ENCODE assay signal across 13 cellular contexts in the genomic region with DNA sequence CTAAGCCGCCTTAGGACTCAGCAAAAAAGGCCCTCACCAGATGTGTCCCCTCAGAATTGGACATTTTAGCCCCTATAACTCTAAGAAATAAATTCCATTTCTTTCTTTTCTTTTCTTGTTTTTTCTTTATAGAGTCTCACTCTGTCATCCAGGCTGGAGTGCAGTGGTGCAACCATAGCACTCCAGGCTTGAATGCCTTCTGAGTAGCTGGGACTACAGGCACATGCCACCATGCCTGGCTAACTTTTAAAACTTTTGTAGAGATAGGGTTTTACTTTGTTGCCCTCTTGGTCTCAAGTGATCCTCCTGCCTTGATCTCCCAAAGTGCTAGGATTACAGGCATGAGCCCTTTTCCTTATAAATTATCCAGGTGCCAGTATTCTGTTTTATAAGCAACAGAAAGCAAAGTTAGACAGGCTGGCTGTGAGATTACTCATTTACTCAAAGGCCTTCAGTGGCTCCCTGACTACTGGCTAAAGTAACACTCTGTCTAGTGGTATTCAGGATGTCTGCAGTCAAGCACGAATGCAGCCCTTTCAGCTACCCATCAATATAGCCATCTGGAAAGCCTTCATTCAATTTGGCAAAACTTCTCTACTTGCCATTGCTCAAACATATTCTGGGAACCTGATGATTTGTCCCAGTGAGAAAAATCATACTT.
DNase-seq lines count a peak whose midpoint lies in the region; ATAC-seq and TF ChIP-seq lines count a peak whose summit lies in the region.
"Had no signal": no experiment of that assay in that cellular context is flagged by ENCODE, and none has a peak within 500 bp of the region (broad histone marks: within the 10 kb centered on the region; RNA-seq: fewer than 3 reads in every experiment).

No MANE protein-coding gene starts in this region.

- peak overlapping the region; percentile 96 for H3K27ac Mint-ChIP-seq in CD4-positive, alpha-beta T cell
- H3K27ac Mint-ChIP-seq: type B pancreatic cell had no signal

- H3K4me3 Mint-ChIP-seq in CD4-positive, alpha-beta T cell = no peak overlapping the region
- H3K4me3 Mint-ChIP-seq: type B pancreatic cell had no signal

- H3K4me3 ChIP-seq in PC-9 = no peak overlapping the region
- H3K4me3 ChIP-seq: hepatocyte had no signal

- H3K4me2 ChIP-seq in PC-9 = no peak overlapping the region
- H3K4me2 ChIP-seq: hepatocyte had no signal

- no peaks in the 10 kb centered on the region for H3F3A ChIP-seq in PC-9 (ENCODE audit: insufficient read depth, low read depth)

- no peaks in the 10 kb centered on the region for H3K79me2 ChIP-seq in PC-9 (ENCODE audit: low read depth)
- H3K79me2 ChIP-seq: hepatocyte had no signal

- no peaks in the 10 kb centered on the region for H3K36me3 ChIP-seq in PC-9 (ENCODE audit: low read depth)

- H2AFZ ChIP-seq in PC-9 = no peak overlapping the region
- H2AFZ ChIP-seq: hepatocyte had no signal

- CTCF ChIA-PET in CD4-positive, alpha-beta T cell (lab: Charles Lee) = interaction anchor here (1.1 to 3.0 kb wide), 3 partner anchors 8 to 166 kb away, joined by 3 to 14 read pairs (median 11); no protein-coding TSS in a partner anchor
- CTCF ChIA-PET in PC-9 (lab: Charles Lee) = no interaction called here

- H3K27me3 ChIP-seq in CD4-positive, alpha-beta T cell (ENCODE audit: control insufficient read depth, insufficient read depth, low read length) = no peaks in the 10 kb centered on the region
- H3K27me3 ChIP-seq in PC-9 (ENCODE audit: insufficient read depth, low read depth) = no peaks in the 10 kb centered on the region
- H3K27me3 ChIP-seq: hepatocyte had no signal

- no peak for DNase-seq in CD4-positive, alpha-beta T cell
- peak; percentile 17 for DNase-seq in astrocyte of the hippocampus (ENCODE audit: low read depth, low spot score)
- DNase-seq in PC-9 = no peak
- no peak for DNase-seq in NCI-H1930 (lab: John Stamatoyannopoulos, UW)
- DNase-seq in medulla oblongata (ENCODE audit: extremely low spot score) = no peak
- no peak for DNase-seq in stimulated activated CD4-positive, alpha-beta T cell treated with anti-CD3 and anti-CD28 coated beads, Interleukin-2, amount 100 ng/mL, for 24 hours
- DNase-seq: NCI-H1105, retina had no signal

- intact Hi-C loops in CD4-positive, alpha-beta T cell (cut with DNase I, micrococcal nuclease) = loop anchor here (2.0 to 5.0 kb wide), 4 partner anchors 15 to 451 kb away; no protein-coding TSS in a partner anchor
- intact Hi-C loops in PC-9 (cut with micrococcal nuclease; ENCODE audit: unreplicated experiment) = no loop called here

- no peaks in the 10 kb centered on the region for H3K4me1 ChIP-seq in PC-9 (replicated peaks; ENCODE audit: insufficient read depth)

- H3K27ac ChIP-seq in CD4-positive, alpha-beta T cell (ENCODE audit: low read depth, low read length) = peak overlapping the region; percentile 79
- H3K27ac ChIP-seq in PC-9 = no peak overlapping the region
- H3K27ac ChIP-seq: hepatocyte had no signal

- no peak for ATAC-seq in CD4-positive, alpha-beta T cell (ENCODE audit: poor library complexity)
- ATAC-seq in GM19351 (IDR thresholded peaks at IDR 0.05; ENCODE audit: unreplicated experiment) = peak; percentile 17
- ATAC-seq in HG03175 (IDR thresholded peaks at IDR 0.05; ENCODE audit: unreplicated experiment) = peak; percentile 37
- ATAC-seq: HCT116 had no signal

- peaks cover 79% of the 10 kb centered on the region for H3K4me1 Mint-ChIP-seq in CD4-positive, alpha-beta T cell (ENCODE audit: low read depth)

- H3K27me3 Mint-ChIP-seq in CD4-positive, alpha-beta T cell = no peaks in the 10 kb centered on the region
- H3K27me3 Mint-ChIP-seq: type B pancreatic cell had no signal

- POLR2A ChIA-PET in CD4-positive, alpha-beta T cell (lab: Charles Lee) = interaction anchor here (0.9 to 3.6 kb wide), 11 partner anchors 8 to 493 kb away, joined by 3 to 36 read pairs (median 5); a partner anchor contains a TSS
- POLR2A ChIA-PET in PC-9 (lab: Charles Lee; ENCODE audit: unreplicated experiment) = no interaction called here

- no peaks in the 10 kb centered on the region for H3K9me3 Mint-ChIP-seq in CD4-positive, alpha-beta T cell
- H3K9me3 Mint-ChIP-seq: type B pancreatic cell had no signal

- no peaks in the 10 kb centered on the region for H3K9me3 ChIP-seq in CD4-positive, alpha-beta T cell (ENCODE audit: control insufficient read depth, low read length)
- H3K9me3 ChIP-seq in PC-9 (ENCODE audit: insufficient read depth, low read depth) = no peaks in the 10 kb centered on the region

- H4K20me1 ChIP-seq in PC-9 (ENCODE audit: insufficient read depth) = no peaks in the 10 kb centered on the region

- no TSS peak for BruUV-seq in PC-9 (replicated peaks; lab: Mats Ljungman, UMichigan)

- H3K9me2 ChIP-seq in PC-9 (ENCODE audit: insufficient read depth) = no peaks in the 10 kb centered on the region

- H3K36me3 Mint-ChIP-seq in CD4-positive, alpha-beta T cell (ENCODE audit: low read depth) = no peaks in the 10 kb centered on the region
- H3K36me3 Mint-ChIP-seq: type B pancreatic cell had no signal

- TF ChIP-seq CTCF in CD4-positive, alpha-beta T cell (IDR thresholded peaks at IDR 0.05) = no peak
- no peak for TF ChIP-seq CTCF in PC-9 (conservative IDR thresholded peaks at IDR 0.05)
